18 cellular contexts compared by ENCODE assay signal in genomic region chr7:36781011-36781738, GRCh38. TPM values are rescaled to one million over a fixed set of nuclear protein-coding genes. Genes with fewer than 3 reads are reported as not detected.
DNase-seq lines count a peak whose midpoint lies in the region; ATAC-seq and TF ChIP-seq lines count a peak whose summit lies in the region.
"Had no signal": no experiment of that assay in that cellular context is flagged by ENCODE, and none has a peak within 500 bp of the region (broad histone marks: within the 10 kb centered on the region; RNA-seq: fewer than 3 reads in every experiment).

No MANE protein-coding gene starts in this region.

- no peaks in the 10 kb centered on the region for H3K9me3 ChIP-seq in osteoblast (ENCODE audit: low read depth, low read length)
- H3K9me3 ChIP-seq: neutrophil, SJSA1 had no signal

- no peaks in the 10 kb centered on the region for H4K20me1 ChIP-seq in osteoblast (ENCODE audit: insufficient read depth, low read length)

- H2AFZ ChIP-seq in osteoblast (ENCODE audit: low read length) = no peak overlapping the region
- H2AFZ ChIP-seq: PC-9 had no signal

- no peaks in the 10 kb centered on the region for H3K36me3 ChIP-seq in osteoblast (ENCODE audit: insufficient read depth, low read length)
- H3K36me3 ChIP-seq: neutrophil, SJSA1 had no signal

- no peaks in the 10 kb centered on the region for H3K27me3 Mint-ChIP-seq in activated naive CD4-positive, alpha-beta T cell treated with anti-CD3 and anti-CD28 coated beads for 36 hours (ENCODE audit: low read depth)
- no peaks in the 10 kb centered on the region for H3K27me3 Mint-ChIP-seq in effector memory CD8-positive, alpha-beta T cell
- H3K27me3 Mint-ChIP-seq in stimulated activated naive CD8-positive, alpha-beta T cell treated with anti-CD3 and anti-CD28 coated beads, Interleukin-15, amount 100 ng/mL, for 72 hours = no peaks in the 10 kb centered on the region

- H3K27me3 ChIP-seq in osteoblast (ENCODE audit: insufficient read depth, low read length) = no peaks in the 10 kb centered on the region
- H3K27me3 ChIP-seq: neutrophil, SJSA1 had no signal

- H3K27ac ChIP-seq in osteoblast (ENCODE audit: low read depth, low read length) = no peak overlapping the region
- H3K27ac ChIP-seq: neutrophil, PC-9, SJSA1 had no signal

- peak; percentile 59 for DNase-seq in activated naive CD4-positive, alpha-beta T cell treated with anti-CD3 and anti-CD28 coated beads for 36 hours
- DNase-seq in activated naive CD4-positive, alpha-beta T cell treated with Interleukin-2 at 50 U/mL for 16 hours = no peak
- DNase-seq in T-helper 22 cell (ENCODE audit: low read depth) = peak; percentile 29
- DNase-seq in effector memory CD8-positive, alpha-beta T cell = peak; percentile 35 to 53 (median 40)
- no peak for DNase-seq in stimulated activated naive CD8-positive, alpha-beta T cell treated with anti-CD3 and anti-CD28 coated beads, Interleukin-15, amount 100 ng/mL, for 72 hours
- no peak for DNase-seq in osteoblast (ENCODE audit: insufficient read length, low spot score, missing footprints)
- no peak for DNase-seq in NCI-H1694 treated with DMSO at 0.1 percent for 48 hours (lab: John Stamatoyannopoulos, UW)
- DNase-seq: amniotic stem cell, caudate nucleus, Kasumi-1, NCI-H1105, NCI-H748 treated with DMSO at 0.1 percent for 48 hours, PC-9 had no signal

- no peak overlapping the region for H3K4me2 ChIP-seq in osteoblast (ENCODE audit: insufficient read depth, low read length)
- H3K4me2 ChIP-seq: PC-9 had no signal

- intact Hi-C loops in activated naive CD4-positive, alpha-beta T cell treated with anti-CD3 and anti-CD28 coated beads for 36 hours (cut with micrococcal nuclease) = loop anchor here (1.0 to 10.0 kb wide), 5 partner anchors 57 to 1056 kb away; partner anchors contain the start of gene AOAH

- CTCF ChIA-PET in activated naive CD4-positive, alpha-beta T cell treated with anti-CD3 and anti-CD28 coated beads for 36 hours (lab: Charles Lee) = no interaction called here

- no peaks in the 10 kb centered on the region for H3K9me3 Mint-ChIP-seq in activated naive CD4-positive, alpha-beta T cell treated with anti-CD3 and anti-CD28 coated beads for 36 hours
- peaks cover 14 to 17% of the 10 kb centered on the region in 2 donors for H3K9me3 Mint-ChIP-seq in effector memory CD8-positive, alpha-beta T cell
- no peaks in the 10 kb centered on the region for H3K9me3 Mint-ChIP-seq in stimulated activated naive CD8-positive, alpha-beta T cell treated with anti-CD3 and anti-CD28 coated beads, Interleukin-15, amount 100 ng/mL, for 72 hours
- H3K9me3 Mint-ChIP-seq: mesothelial cell of epicardium had no signal

- H3K4me1 Mint-ChIP-seq in activated naive CD4-positive, alpha-beta T cell treated with anti-CD3 and anti-CD28 coated beads for 36 hours (ENCODE audit: low read depth) = peaks cover 69% of the 10 kb centered on the region
- peaks cover 70 to 85% of the 10 kb centered on the region in 2 donors for H3K4me1 Mint-ChIP-seq in effector memory CD8-positive, alpha-beta T cell (ENCODE audit: low read depth in 2 of 2)
- H3K4me1 Mint-ChIP-seq in stimulated activated naive CD8-positive, alpha-beta T cell treated with anti-CD3 and anti-CD28 coated beads, Interleukin-15, amount 100 ng/mL, for 72 hours = peaks cover 76% of the 10 kb centered on the region

- peak overlapping the region; percentile 60 for H3K27ac Mint-ChIP-seq in activated naive CD4-positive, alpha-beta T cell treated with anti-CD3 and anti-CD28 coated beads for 36 hours
- peak overlapping the region; percentile 92 to 94 for H3K27ac Mint-ChIP-seq in effector memory CD8-positive, alpha-beta T cell
- H3K27ac Mint-ChIP-seq in stimulated activated naive CD8-positive, alpha-beta T cell treated with anti-CD3 and anti-CD28 coated beads, Interleukin-15, amount 100 ng/mL, for 72 hours = no peak overlapping the region
- H3K27ac Mint-ChIP-seq: mesothelial cell of epicardium had no signal

- H3K79me2 ChIP-seq in osteoblast (ENCODE audit: insufficient read depth, low read length) = no peaks in the 10 kb centered on the region

- H3K4me1 ChIP-seq in osteoblast (ENCODE audit: insufficient read depth, low read length) = no peaks in the 10 kb centered on the region
- H3K4me1 ChIP-seq: SJSA1 had no signal

- peak; percentile 44 for ATAC-seq in effector memory CD8-positive, alpha-beta T cell (replicated peaks)
- peak; percentile 58 for ATAC-seq in stimulated activated naive CD8-positive, alpha-beta T cell treated with anti-CD3 and anti-CD28 coated beads, Interleukin-15, amount 100 ng/mL, for 72 hours
- no peak for ATAC-seq in HG03175 (IDR thresholded peaks at IDR 0.05; ENCODE audit: unreplicated experiment)

- no peak overlapping the region for H3K4me3 Mint-ChIP-seq in activated naive CD4-positive, alpha-beta T cell treated with anti-CD3 and anti-CD28 coated beads for 36 hours
- peak overlapping the region; percentile 48 to 82 for H3K4me3 Mint-ChIP-seq in effector memory CD8-positive, alpha-beta T cell
- peak overlapping the region in 1 of 2 donors; percentile 10 for H3K4me3 Mint-ChIP-seq in stimulated activated naive CD8-positive, alpha-beta T cell treated with anti-CD3 and anti-CD28 coated beads, Interleukin-15, amount 100 ng/mL, for 72 hours
- H3K4me3 Mint-ChIP-seq: mesothelial cell of epicardium had no signal

- TF ChIP-seq CTCF in osteoblast (IDR thresholded peaks at IDR 0.05; ENCODE audit: extremely low read depth, low read depth, low read length) = no peak

- H3K4me3 ChIP-seq in osteoblast (ENCODE audit: insufficient read depth, low read length) = no peak overlapping the region
- H3K4me3 ChIP-seq: PC-9, SJSA1 had no signal

- H3K36me3 Mint-ChIP-seq in activated naive CD4-positive, alpha-beta T cell treated with anti-CD3 and anti-CD28 coated beads for 36 hours (ENCODE audit: low read depth) = no peaks in the 10 kb centered on the region
- H3K36me3 Mint-ChIP-seq in effector memory CD8-positive, alpha-beta T cell (ENCODE audit: insufficient read depth) = peaks cover 24% of the 10 kb centered on the region
- H3K36me3 Mint-ChIP-seq: mesothelial cell of epicardium had no signal

RNA-seq across cellular contexts. Expression of gene AOAH, which starts 56.9 kb away (rescaled TPM):
- 1 to 10 TPM in 1 of 2 experiments, under 1 TPM in 1; 0.67 to 1.2 TPM for total RNA-seq in activated naive CD4-positive, alpha-beta T cell treated with anti-CD3 and anti-CD28 coated beads for 36 hours
- under 0.01 TPM in 1 of 2 replicates, not detected in the other for total RNA-seq in osteoblast
- total RNA-seq: HT-29, PC-9 had no signal

Comparison
In these comparisons a context has a peak if more than half of its experiments do, and no peak if none do; other contexts are left out.
1. DNase-seq: peak in activated naive CD4-positive, alpha-beta T cell treated with anti-CD3 and anti-CD28 coated beads for 36 hours (single experiment), T-helper 22 cell (single experiment) and effector memory CD8-positive, alpha-beta T cell (3 of 3); none in activated naive CD4-positive, alpha-beta T cell treated with Interleukin-2 at 50 U/mL for 16 hours (single experiment), stimulated activated naive CD8-positive, alpha-beta T cell treated with anti-CD3 and anti-CD28 coated beads, Interleukin-15, amount 100 ng/mL, for 72 hours (0 of 2), osteoblast (single experiment) and NCI-H1694 treated with DMSO at 0.1 percent for 48 hours (single experiment).
2. H3K27ac Mint-ChIP-seq: peak in activated naive CD4-positive, alpha-beta T cell treated with anti-CD3 and anti-CD28 coated beads for 36 hours (single experiment) and effector memory CD8-positive, alpha-beta T cell (2 of 2); none in stimulated activated naive CD8-positive, alpha-beta T cell treated with anti-CD3 and anti-CD28 coated beads, Interleukin-15, amount 100 ng/mL, for 72 hours (0 of 2).